Comparison of ENCODE assay signal across 20 cellular contexts in the genomic region with DNA sequence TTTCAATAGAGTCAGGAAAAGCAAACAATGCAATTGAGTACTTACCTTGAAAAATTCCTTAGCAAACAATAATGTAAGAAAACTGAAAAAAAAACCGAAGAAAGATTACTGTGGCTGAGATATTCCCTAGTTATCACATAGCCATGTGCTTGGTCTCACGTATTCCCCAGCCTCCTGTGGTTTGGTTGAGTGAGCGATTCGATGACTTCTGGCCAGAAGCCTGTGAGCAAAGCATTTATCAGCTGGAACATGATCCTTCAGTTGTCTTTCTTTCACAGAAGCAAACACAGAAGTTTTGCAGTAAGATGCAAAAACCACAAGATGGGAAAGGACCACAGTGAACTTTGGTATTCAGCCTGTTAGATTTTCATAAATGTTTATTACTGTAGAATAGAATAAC.
A peak's percentile ranks its signal among the peaks of the same experiment; 100 is the strongest.
DNase-seq lines count a peak whose midpoint lies in the region; ATAC-seq, FAIRE-seq and TF ChIP-seq lines count a peak whose summit lies in the region.
"Had no signal": no experiment of that assay in that cellular context is flagged by ENCODE, and none has a peak within 500 bp of the region (broad histone marks: within the 10 kb centered on the region; RNA-seq: fewer than 3 reads in every experiment).

No MANE protein-coding gene starts in this region.

- H3K27me3 Mint-ChIP-seq in WTC11 (ENCODE audit: low read depth): no peaks in the 10 kb centered on the region
- no peaks in the 10 kb centered on the region for H3K27me3 Mint-ChIP-seq in stimulated activated naive CD8-positive, alpha-beta T cell treated with anti-CD3 and anti-CD28 coated beads, Interleukin-15, amount 100 ng/mL, for 72 hours
- H3K27me3 Mint-ChIP-seq in HFFc6 (ENCODE audit: insufficient read depth): no peaks in the 10 kb centered on the region
- H3K27me3 Mint-ChIP-seq: activated CD8-positive, alpha-beta T cell treated with anti-CD3 and anti-CD28 coated beads for 36 hours; stimulated activated memory B cell treated with anti-CD40 and anti-IgM and Interleukin-4, amounts not matched to agents 10 μg/mL and 1 μg/mL and 100 μg/mL, for 72 hours had no signal

- H3K36me3 ChIP-seq in BE2C: no peaks in the 10 kb centered on the region
- H3K36me3 ChIP-seq in HAP-1 (replicated peaks): no peaks in the 10 kb centered on the region
- H3K36me3 ChIP-seq: adrenal gland, colonic mucosa, pancreas, upper lobe of left lung had no signal

- no peak overlapping the region for H3K4me3 ChIP-seq in BE2C (ENCODE audit: low read depth, low read length)
- H3K4me3 ChIP-seq in HAP-1: no peak overlapping the region
- H3K4me3 ChIP-seq: adrenal gland, colonic mucosa, pancreas, upper lobe of left lung had no signal

- H3K9me3 Mint-ChIP-seq in WTC11: no peaks in the 10 kb centered on the region
- H3K9me3 Mint-ChIP-seq in stimulated activated naive CD8-positive, alpha-beta T cell treated with anti-CD3 and anti-CD28 coated beads, Interleukin-15, amount 100 ng/mL, for 72 hours: no peaks in the 10 kb centered on the region
- peaks cover 4% of the 10 kb centered on the region; the same call in 1 of the 2 replicates for H3K9me3 Mint-ChIP-seq in HFFc6

- H3K4me1 ChIP-seq in BE2C (no peaks in the 10 kb centered on the region; the same call in 1 of the 2 replicates), HAP-1 (peaks cover 3% of the 10 kb centered on the region; the same call in 1 of the 2 replicates)
- H3K4me1 ChIP-seq: adrenal gland, colonic mucosa, pancreas, upper lobe of left lung had no signal

- POLR2A ChIA-PET in WTC11 (lab: Charles Lee): no interaction called here

- no peak overlapping the region for H3K27ac Mint-ChIP-seq in WTC11
- no peak overlapping the region for H3K27ac Mint-ChIP-seq in stimulated activated naive CD8-positive, alpha-beta T cell treated with anti-CD3 and anti-CD28 coated beads, Interleukin-15, amount 100 ng/mL, for 72 hours
- no peak overlapping the region for H3K27ac Mint-ChIP-seq in HFFc6
- H3K27ac Mint-ChIP-seq: activated CD8-positive, alpha-beta T cell treated with anti-CD3 and anti-CD28 coated beads for 36 hours; activated T-helper 1 cell treated with anti-CD3 and anti-CD28 coated beads, Interleukin-12 subunit alpha, Interleukin-12 subunit beta, Interleukin-2, Interleukin-4 antibody, amounts not matched to agents 30 ng/mL and 10 ng/mL and 1 ng/mL, durations not matched to agents 14 hours and 24 hours and 36 hours; stimulated activated memory B cell treated with anti-CD40 and anti-IgM and Interleukin-4, amounts not matched to agents 10 μg/mL and 1 μg/mL and 100 μg/mL, for 72 hours had no signal

- H3K9me3 ChIP-seq in BE2C (no peaks in the 10 kb centered on the region; the same call in 1 of the 2 replicates), HAP-1 (no peaks in the 10 kb centered on the region)
- H3K9me3 ChIP-seq: adrenal gland, colonic mucosa, pancreas, upper lobe of left lung had no signal

- DNase-seq in BE2C (peak; percentile 28), HTR-8/SVneo (ENCODE audit: insufficient read length, low spot score) (peak; percentile 21), WTC11 (ENCODE audit: low spot score) (no peak), kidney glomerular epithelial cell (lab: John Stamatoyannopoulos, UW) (peak; percentile 31), HAP-1 (ENCODE audit: low spot score in 2 of 2) (no peak), HFFc6 (no peak)
- no peak for DNase-seq in stimulated activated naive CD8-positive, alpha-beta T cell treated with anti-CD3 and anti-CD28 coated beads, Interleukin-15, amount 100 ng/mL, for 72 hours
- DNase-seq: activated CD8-positive, alpha-beta T cell treated with anti-CD3 and anti-CD28 coated beads for 36 hours; adrenal gland; colonic mucosa; KBM-7; kidney; NCI-H1105 treated with DMSO at 0.1 percent for 48 hours; NCI-H2227 treated with DMSO at 0.1 percent for 48 hours; pancreas; upper lobe of left lung had no signal

- no peaks in the 10 kb centered on the region for H3K36me3 Mint-ChIP-seq in WTC11
- no peaks in the 10 kb centered on the region for H3K36me3 Mint-ChIP-seq in HFFc6 (ENCODE audit: low read depth)
- H3K36me3 Mint-ChIP-seq: stimulated activated memory B cell treated with anti-CD40 and anti-IgM and Interleukin-4, amounts not matched to agents 10 μg/mL and 1 μg/mL and 100 μg/mL, for 72 hours had no signal

- peak; percentile 26 for FAIRE-seq in HTR-8/SVneo (lab: Jason Lieb, UNC)
- FAIRE-seq: endothelial cell of umbilical vein had no signal

- H3K4me1 Mint-ChIP-seq in WTC11: peaks cover 27% of the 10 kb centered on the region
- no peaks in the 10 kb centered on the region for H3K4me1 Mint-ChIP-seq in stimulated activated naive CD8-positive, alpha-beta T cell treated with anti-CD3 and anti-CD28 coated beads, Interleukin-15, amount 100 ng/mL, for 72 hours
- no peaks in the 10 kb centered on the region for H3K4me1 Mint-ChIP-seq in HFFc6 (ENCODE audit: low read depth)
- H3K4me1 Mint-ChIP-seq: stimulated activated memory B cell treated with anti-CD40 and anti-IgM and Interleukin-4, amounts not matched to agents 10 μg/mL and 1 μg/mL and 100 μg/mL, for 72 hours had no signal

- CTCF ChIA-PET in WTC11 (lab: Charles Lee): interaction anchor here (0.5 kb wide), 1 partner anchor 1251 kb away, joined by 3 read pairs; no protein-coding TSS in a partner anchor

- no peak overlapping the region for H3K4me3 Mint-ChIP-seq in WTC11
- H3K4me3 Mint-ChIP-seq in stimulated activated naive CD8-positive, alpha-beta T cell treated with anti-CD3 and anti-CD28 coated beads, Interleukin-15, amount 100 ng/mL, for 72 hours: no peak overlapping the region
- H3K4me3 Mint-ChIP-seq in HFFc6: no peak overlapping the region
- H3K4me3 Mint-ChIP-seq: activated CD8-positive, alpha-beta T cell treated with anti-CD3 and anti-CD28 coated beads for 36 hours; activated T-helper 1 cell treated with anti-CD3 and anti-CD28 coated beads, Interleukin-12 subunit alpha, Interleukin-12 subunit beta, Interleukin-2, Interleukin-4 antibody, amounts not matched to agents 30 ng/mL and 10 ng/mL and 1 ng/mL, durations not matched to agents 14 hours and 24 hours and 36 hours; stimulated activated memory B cell treated with anti-CD40 and anti-IgM and Interleukin-4, amounts not matched to agents 10 μg/mL and 1 μg/mL and 100 μg/mL, for 72 hours had no signal

- H3K27me3 ChIP-seq in BE2C (no peaks in the 10 kb centered on the region), HAP-1 (ENCODE audit: low read depth) (no peaks in the 10 kb centered on the region)
- H3K27me3 ChIP-seq: adrenal gland, colonic mucosa, pancreas, upper lobe of left lung had no signal

- in situ Hi-C loops in HAP-1 (cut with MboI; ENCODE audit: low sequenced_read_pairs): no loop called here

- ATAC-seq in WTC11: peak; percentile 80
- no peak for ATAC-seq in stimulated activated naive CD8-positive, alpha-beta T cell treated with anti-CD3 and anti-CD28 coated beads, Interleukin-15, amount 100 ng/mL, for 72 hours
- no peak for ATAC-seq in HG03571 (IDR thresholded peaks at IDR 0.05; ENCODE audit: unreplicated experiment)
- ATAC-seq: activated CD8-positive, alpha-beta T cell treated with anti-CD3 and anti-CD28 coated beads for 36 hours; pancreas; stimulated activated memory B cell treated with anti-CD40 and anti-IgM and Interleukin-4, amounts not matched to agents 10 μg/mL and 1 μg/mL and 100 μg/mL, for 72 hours had no signal

- TF ChIP-seq CTCF in BE2C (IDR thresholded peaks at IDR 0.05; ENCODE audit: low read depth, low read length) (no peak), WTC11 (IDR thresholded peaks at IDR 0.05) (no peak), HFFc6 (IDR thresholded peaks at IDR 0.05) (no peak)

TF ChIP-seq in WTC11, 78 proteins besides CTCF, POLR2A, EP300 and RAD21:
- TF ChIP-seq ZNF263 (CRISPR knock-in tag; IDR thresholded peaks at IDR 0.05; ENCODE audit: low read depth) (no peak), ZNF219 (CRISPR knock-in tag; IDR thresholded peaks at IDR 0.05; ENCODE audit: borderline replicate concordance) (no peak), JUN (CRISPR knock-in tag; IDR thresholded peaks at IDR 0.05) (no peak), ZNF396 (CRISPR knock-in tag; IDR thresholded peaks at IDR 0.05; ENCODE audit: borderline replicate concordance) (no peak), NR2C2 (CRISPR knock-in tag; IDR thresholded peaks at IDR 0.05) (no peak), TP53 (CRISPR knock-in tag; IDR thresholded peaks at IDR 0.05) (no peak), NFYB (CRISPR knock-in tag; conservative IDR thresholded peaks at IDR 0.05; ENCODE audit: low read depth) (no peak)
- TF ChIP-seq, protein P1, sequence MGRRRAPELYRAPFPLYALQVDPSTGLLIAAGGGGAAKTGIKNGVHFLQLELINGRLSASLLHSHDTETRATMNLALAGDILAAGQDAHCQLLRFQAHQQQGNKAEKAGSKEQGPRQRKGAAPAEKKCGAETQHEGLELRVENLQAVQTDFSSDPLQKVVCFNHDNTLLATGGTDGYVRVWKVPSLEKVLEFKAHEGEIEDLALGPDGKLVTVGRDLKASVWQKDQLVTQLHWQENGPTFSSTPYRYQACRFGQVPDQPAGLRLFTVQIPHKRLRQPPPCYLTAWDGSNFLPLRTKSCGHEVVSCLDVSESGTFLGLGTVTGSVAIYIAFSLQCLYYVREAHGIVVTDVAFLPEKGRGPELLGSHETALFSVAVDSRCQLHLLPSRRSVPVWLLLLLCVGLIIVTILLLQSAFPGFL (CRISPR knock-in tag; IDR thresholded peaks at IDR 0.05; ENCODE audit: borderline replicate concordance): no peak
- TF ChIP-seq, protein P2, sequence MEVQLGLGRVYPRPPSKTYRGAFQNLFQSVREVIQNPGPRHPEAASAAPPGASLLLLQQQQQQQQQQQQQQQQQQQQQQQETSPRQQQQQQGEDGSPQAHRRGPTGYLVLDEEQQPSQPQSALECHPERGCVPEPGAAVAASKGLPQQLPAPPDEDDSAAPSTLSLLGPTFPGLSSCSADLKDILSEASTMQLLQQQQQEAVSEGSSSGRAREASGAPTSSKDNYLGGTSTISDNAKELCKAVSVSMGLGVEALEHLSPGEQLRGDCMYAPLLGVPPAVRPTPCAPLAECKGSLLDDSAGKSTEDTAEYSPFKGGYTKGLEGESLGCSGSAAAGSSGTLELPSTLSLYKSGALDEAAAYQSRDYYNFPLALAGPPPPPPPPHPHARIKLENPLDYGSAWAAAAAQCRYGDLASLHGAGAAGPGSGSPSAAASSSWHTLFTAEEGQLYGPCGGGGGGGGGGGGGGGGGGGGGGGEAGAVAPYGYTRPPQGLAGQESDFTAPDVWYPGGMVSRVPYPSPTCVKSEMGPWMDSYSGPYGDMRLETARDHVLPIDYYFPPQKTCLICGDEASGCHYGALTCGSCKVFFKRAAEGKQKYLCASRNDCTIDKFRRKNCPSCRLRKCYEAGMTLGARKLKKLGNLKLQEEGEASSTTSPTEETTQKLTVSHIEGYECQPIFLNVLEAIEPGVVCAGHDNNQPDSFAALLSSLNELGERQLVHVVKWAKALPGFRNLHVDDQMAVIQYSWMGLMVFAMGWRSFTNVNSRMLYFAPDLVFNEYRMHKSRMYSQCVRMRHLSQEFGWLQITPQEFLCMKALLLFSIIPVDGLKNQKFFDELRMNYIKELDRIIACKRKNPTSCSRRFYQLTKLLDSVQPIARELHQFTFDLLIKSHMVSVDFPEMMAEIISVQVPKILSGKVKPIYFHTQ (CRISPR knock-in tag; IDR thresholded peaks at IDR 0.05): no peak

Comparison
In these comparisons a context has a peak if more than half of its experiments do, and no peak if none do; other contexts are left out.
1. DNase-seq: peak in BE2C (single experiment), HTR-8/SVneo (single experiment) and kidney glomerular epithelial cell (single experiment); none in WTC11 (single experiment), HAP-1 (0 of 2), stimulated activated naive CD8-positive, alpha-beta T cell treated with anti-CD3 and anti-CD28 coated beads, Interleukin-15, amount 100 ng/mL, for 72 hours (0 of 2) and HFFc6 (single experiment).